ENCODE assay signal across 1 cellular context in genomic region chr7:91632948-91633519, GRCh38.
A peak's percentile ranks its signal among the peaks of the same experiment; 100 is the strongest.
TF ChIP-seq lines count a peak whose summit lies in the region.

No MANE protein-coding gene starts in this region.

TF ChIP-seq in K562, 482 proteins besides CTCF, POLR2A, EP300 and RAD21 (continued from another document and continues in another):
- TF ChIP-seq CHD7 (IDR thresholded peaks at IDR 0.05; ENCODE audit: low read depth, low read length), result no peak
- 0 out of 2 replicates have a peak, but pooled peaks have one; percentile 50 for TF ChIP-seq ZNF766 (CRISPR knock-in tag; conservative IDR thresholded peaks at IDR 0.05)
- TF ChIP-seq ZNF347 (CRISPR knock-in tag; IDR thresholded peaks at IDR 0.05; ENCODE audit: low read depth), result no peak
- no peak for TF ChIP-seq ELF1 (tag; IDR thresholded peaks at IDR 0.05)
- TF ChIP-seq PYGO2 (tag; IDR thresholded peaks at IDR 0.05), result 0 out of 2 replicates have a peak, but pooled peaks have one; percentile 70
- TF ChIP-seq ELK3 (CRISPR knock-in tag; IDR thresholded peaks at IDR 0.05), result no peak
- TF ChIP-seq CHD1 (IDR thresholded peaks at IDR 0.05; ENCODE audit: low read length), result no peak
- TF ChIP-seq RREB1 (CRISPR knock-in tag; IDR thresholded peaks at IDR 0.05), result no peak
- TF ChIP-seq HMG20B (CRISPR knock-in tag; IDR thresholded peaks at IDR 0.05), result no peak
- no peak for TF ChIP-seq MTA3 (IDR thresholded peaks at IDR 0.05; ENCODE audit: borderline replicate concordance)
- no peak for TF ChIP-seq ZNF785 (CRISPR knock-in tag; IDR thresholded peaks at IDR 0.05)
- TF ChIP-seq GMEB1 (CRISPR knock-in tag; IDR thresholded peaks at IDR 0.05), result no peak
- TF ChIP-seq ATF1 (CRISPR knock-in tag; IDR thresholded peaks at IDR 0.05), result no peak
- TF ChIP-seq ATF1 (tag; IDR thresholded peaks at IDR 0.05), result no peak
- no peak for TF ChIP-seq ZNF561 (CRISPR knock-in tag; conservative IDR thresholded peaks at IDR 0.05)
- TF ChIP-seq MGA (IDR thresholded peaks at IDR 0.05), result no peak
